ENCODE assay signal across 25 cellular contexts in the genomic region with DNA sequence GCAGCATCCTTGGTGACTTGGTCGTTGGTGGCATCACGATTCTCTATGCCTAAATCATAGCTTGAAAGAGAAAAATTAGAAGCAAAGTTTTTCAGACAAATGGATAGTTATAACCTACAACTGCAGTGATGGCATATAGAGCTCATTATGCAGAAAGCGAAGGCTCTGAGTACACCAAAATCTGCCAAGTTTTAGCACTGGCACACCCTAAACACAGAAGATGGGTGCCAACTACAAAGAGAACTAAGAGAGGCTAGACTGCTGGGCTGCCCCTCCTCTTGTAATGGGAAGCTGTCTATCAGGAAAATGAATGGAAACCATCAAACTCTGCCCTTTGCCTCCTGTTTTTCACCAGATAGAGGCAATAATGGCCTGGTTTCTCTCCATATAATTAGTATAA. TPM values are rescaled to one million over a fixed set of nuclear protein-coding genes. Genes with fewer than 3 reads are reported as not detected.
DNase-seq lines count a peak whose midpoint lies in the region; ATAC-seq and TF ChIP-seq lines count a peak whose summit lies in the region.
"Had no signal": no experiment of that assay in that cellular context is flagged by ENCODE, and none has a peak within 500 bp of the region (broad histone marks: within the 10 kb centered on the region; RNA-seq: fewer than 3 reads in every experiment).

No MANE protein-coding gene starts in this region.

- peak; percentile 69 for DNase-seq in NCI-H2227 (lab: John Stamatoyannopoulos, UW; ENCODE audit: unreplicated experiment)
- DNase-seq in NOMO-1 treated with dmso at 0.1 percent for 144 hours (lab: John Stamatoyannopoulos, UW; ENCODE audit: unreplicated experiment), result no peak
- no peak for DNase-seq in caudate nucleus (lab: John Stamatoyannopoulos, UW)
- no peak for DNase-seq in dermis blood vessel endothelial cell
- DNase-seq: 8988T; AML-193; C1 segment of cervical spinal cord; CD4-positive, alpha-beta memory T cell; CD4-positive, CD25-positive, alpha-beta regulatory T cell; CD8-positive, alpha-beta memory T cell; COR-L47; DMS 273 treated with DMSO at 0.1 percent for 48 hours; DMS153; DMS53; DMS79; DND-41; EL; GDM1 had no signal

- H4K20me1 ChIP-seq in BLaER1 (peaks cover 7% of the 10 kb centered on the region; the same call in 1 of the 2 replicates), KMS-11 (ENCODE audit: insufficient read depth) (no peaks in the 10 kb centered on the region)

- H3K4me1 ChIP-seq in BLaER1 (peaks cover 56% of the 10 kb centered on the region), KMS-11 (ENCODE audit: low read depth, poor library complexity, severe bottlenecking) (peaks cover 48% of the 10 kb centered on the region)

- H3K36me3 ChIP-seq in BLaER1 (peaks cover 93% of the 10 kb centered on the region), KMS-11 (ENCODE audit: insufficient read depth) (no peaks in the 10 kb centered on the region)

- H3K27me3 ChIP-seq in BLaER1, result no peaks in the 10 kb centered on the region
- no peaks in the 10 kb centered on the region for H3K27me3 ChIP-seq in KMS-11 (ENCODE audit: insufficient read depth, low read depth)

- no peaks in the 10 kb centered on the region for H3K9me3 ChIP-seq in BLaER1

- no peak overlapping the region for H2AFZ ChIP-seq in KMS-11 (ENCODE audit: low read depth)

- TF ChIP-seq CTCF in KMS-11 (conservative IDR thresholded peaks at IDR 0.05; ENCODE audit: low read depth, low read length) (no peak), VCaP (conservative IDR thresholded peaks at IDR 0.05) (no peak)

- no peaks in the 10 kb centered on the region for H3K79me2 ChIP-seq in KMS-11 (ENCODE audit: insufficient read depth, low read depth)

- H3K27ac ChIP-seq in BLaER1, result no peak overlapping the region
- H3K27ac ChIP-seq in KMS-11, result no peak overlapping the region
- H3K27ac ChIP-seq in VCaP, result peak overlapping the region; percentile 51; the same call in 1 of the 2 replicates
- no peak overlapping the region for H3K27ac ChIP-seq in caudate nucleus (ENCODE audit: low read depth, low read length)

- ATAC-seq in GM18511 (IDR thresholded peaks at IDR 0.05; ENCODE audit: unreplicated experiment), result no peak
- ATAC-seq: GM12878 had no signal

- H3K9ac ChIP-seq in BLaER1, result no peak overlapping the region
- H3K9ac ChIP-seq in KMS-11, result no peak overlapping the region

- H3K4me2 ChIP-seq in BLaER1, result peak overlapping the region; percentile 27; the same call in 1 of the 2 replicates
- H3K4me2 ChIP-seq in KMS-11, result peak overlapping the region; percentile 33; the same call in 1 of the 2 replicates

- H3K4me3 ChIP-seq in BLaER1, result no peak overlapping the region
- H3K4me3 ChIP-seq in KMS-11 (IDR thresholded peaks at IDR 0.05; ENCODE audit: insufficient read depth, low read depth, low read length), result no peak overlapping the region
- H3K4me3 ChIP-seq: GM12878 had no signal

RNA-seq across cellular contexts. Expression of gene IDH1, which starts 6.3 kb away (rescaled TPM):
- total RNA-seq in dermis blood vessel endothelial cell, result 107 and 137 TPM in 2 replicates

RNA-seq across cellular contexts. Expression of gene PIKFYVE, which starts 17.5 kb away (rescaled TPM):
- total RNA-seq in dermis blood vessel endothelial cell, result 33.2 and 36.3 TPM in 2 replicates

RNA-seq across cellular contexts. Expression of gene C2orf80, which starts 58.8 kb away (rescaled TPM):
- not detected in 2 replicates for total RNA-seq in dermis blood vessel endothelial cell
- total RNA-seq: B cell; CD4-positive, alpha-beta memory T cell; CD4-positive, CD25-positive, alpha-beta regulatory T cell; CD8-positive, alpha-beta memory T cell; Daoy; GM12878 had no signal
